ENCODE assay signal across 15 cellular contexts in genomic region chr17:76686538-76687277, GRCh38. TPM values are rescaled to one million over a fixed set of nuclear protein-coding genes. Genes with fewer than 3 reads are reported as not detected.
DNase-seq lines count a peak whose midpoint lies in the region; ATAC-seq and TF ChIP-seq lines count a peak whose summit lies in the region.
"Had no signal": no experiment of that assay in that cellular context is flagged by ENCODE, and none has a peak within 500 bp of the region (broad histone marks: within the 10 kb centered on the region; RNA-seq: fewer than 3 reads in every experiment).

No MANE protein-coding gene starts in this region.

- TF ChIP-seq CTCF in heart left ventricle (IDR thresholded peaks at IDR 0.05) (no peak), hepatocyte (IDR thresholded peaks at IDR 0.05; ENCODE audit: poor library complexity) (no peak), uterus (IDR thresholded peaks at IDR 0.05) (no peak)

- H3K27me3 ChIP-seq in heart left ventricle (no peaks in the 10 kb centered on the region), hepatocyte (no peaks in the 10 kb centered on the region), uterus (no peaks in the 10 kb centered on the region)
- H3K27me3 ChIP-seq: adrenal gland had no signal

- H3K4me3 ChIP-seq in heart left ventricle (no peak overlapping the region), hepatocyte (no peak overlapping the region), uterus (no peak overlapping the region)
- H3K4me3 ChIP-seq: adrenal gland had no signal

- no peaks in the 10 kb centered on the region for H4K20me1 ChIP-seq in hepatocyte (ENCODE audit: insufficient read depth, poor library complexity, severe bottlenecking)

- H3K9me3 ChIP-seq in heart left ventricle (no peaks in the 10 kb centered on the region), hepatocyte (ENCODE audit: low read depth) (no peaks in the 10 kb centered on the region), uterus (no peaks in the 10 kb centered on the region)
- H3K9me3 ChIP-seq: adrenal gland had no signal

- TF ChIP-seq POLR2A in heart left ventricle (IDR thresholded peaks at IDR 0.05) (no peak), uterus (IDR thresholded peaks at IDR 0.05) (no peak)

- intact Hi-C loops in heart left ventricle (cut with DNase I) = loop anchor here in 1 of 10 donors (10.0 kb wide), 2 partner anchors 48 to 132 kb away; partner anchors contain the start of genes MFSD11 and SRSF2
- intact Hi-C loops in left ventricle myocardium superior (cut with micrococcal nuclease) = no loop called here
- intact Hi-C loops in uterus (cut with DNase I; ENCODE audit: low total_unique reads) = no loop called here

- 51 to 66% (median 59%) methylated on average over 13 to 15 of the region's 15 CpGs for WGBS in heart left ventricle, 4 donors
- 50% methylated on average over 15 of the region's 15 CpGs for WGBS in hepatocyte (ENCODE audit: low lambda C conversion rate, missing lambda C conversion rate)

- peaks cover 18% of the 10 kb centered on the region for H3K79me2 ChIP-seq in hepatocyte

- H3K27ac ChIP-seq in heart left ventricle (peak overlapping the region; percentile 86 to 99 (median 93)), hepatocyte (peak overlapping the region; percentile 86), uterus (peak overlapping the region; percentile 83 to 90)

- ATAC-seq in heart left ventricle = no peak
- no peak for ATAC-seq in left ventricle myocardium superior
- ATAC-seq in GM19455 (IDR thresholded peaks at IDR 0.05; ENCODE audit: unreplicated experiment) = no peak

- H3K36me3 ChIP-seq in heart left ventricle (peaks cover 0 to 38% (median 29%) of the 10 kb centered on the region in 9 donors), hepatocyte (replicated peaks; ENCODE audit: insufficient read depth, low read depth) (no peaks in the 10 kb centered on the region), uterus (no peaks in the 10 kb centered on the region)

- H3K4me1 ChIP-seq in heart left ventricle (peaks cover 24 to 100% (median 93%) of the 10 kb centered on the region in 12 donors), hepatocyte (ENCODE audit: insufficient read depth) (peaks cover 33% of the 10 kb centered on the region), uterus (peaks cover 19 to 31% of the 10 kb centered on the region in 2 donors)

- peak in 1 of 5 donors; percentile 42 for DNase-seq in heart left ventricle
- no peak for DNase-seq in left ventricle myocardium superior
- DNase-seq in hepatocyte (ENCODE audit: low spot score) = peak; percentile 69
- DNase-seq in putamen (ENCODE audit: low spot score) = peak; percentile 81
- DNase-seq in uterus = no peak
- DNase-seq in activated gamma-delta T cell (lab: John Stamatoyannopoulos, UW) = no peak
- no peak for DNase-seq in dermis blood vessel endothelial cell
- DNase-seq: ACHN, OCI-M1, small intestine had no signal

- peak overlapping the region; percentile 58 for H3K4me2 ChIP-seq in hepatocyte

- no peaks in the 10 kb centered on the region for H3K9me2 ChIP-seq in hepatocyte (replicated peaks; ENCODE audit: insufficient read depth)

- H2AFZ ChIP-seq in hepatocyte = no peak overlapping the region

RNA-seq across cellular contexts. Expression of gene MXRA7, which starts 24.1 kb away (rescaled TPM):
- total RNA-seq in heart left ventricle (100 to 1,000 TPM; 270 to 539 (median 466) TPM), left ventricle myocardium superior (364 TPM), hepatocyte (101 and 102 TPM in 2 replicates), uterus (100 to 1,000 TPM; 174 to 250 (median 197) TPM), dermis blood vessel endothelial cell (131 and 250 TPM in 2 replicates)
- polyA plus RNA-seq in heart left ventricle (100 to 1,000 TPM; 240 to 245 TPM), hepatocyte (117 and 138 TPM in 2 replicates)

RNA-seq across cellular contexts. Expression of gene JMJD6, which starts 39.7 kb away (rescaled TPM):
- total RNA-seq in heart left ventricle (10 to 100 TPM; 32.4 to 67.0 (median 39.1) TPM), left ventricle myocardium superior (68.6 TPM), hepatocyte (19.3 and 19.5 TPM in 2 replicates), uterus (10 to 100 TPM in 3 of 4 donors, 1 to 10 TPM in 1; 5.9 to 40.8 (median 21.2) TPM), dermis blood vessel endothelial cell (20.8 and 23.1 TPM in 2 replicates)
- polyA plus RNA-seq in heart left ventricle (10 to 100 TPM; 30.1 to 75.6 TPM), hepatocyte (34.5 and 44.8 TPM in 2 replicates)

RNA-seq across cellular contexts. Expression of gene METTL23, which starts 39.9 kb away (rescaled TPM):
- total RNA-seq in heart left ventricle = 10 to 100 TPM; 22.1 to 33.7 (median 24.0) TPM
- 10 to 100 TPM; 23.8 to 26.4 TPM for polyA plus RNA-seq in heart left ventricle
- total RNA-seq in left ventricle myocardium superior = 21.0 TPM
- 36.6 and 36.8 TPM in 2 replicates for total RNA-seq in hepatocyte
- 48.0 and 56.5 TPM in 2 replicates for polyA plus RNA-seq in hepatocyte
- 10 to 100 TPM; 13.8 to 32.5 (median 21.6) TPM for total RNA-seq in uterus
- 23.1 and 31.3 TPM in 2 replicates for total RNA-seq in dermis blood vessel endothelial cell

RNA-seq across cellular contexts. Expression of gene ST6GALNAC1, which starts 43.2 kb away (rescaled TPM):
- 10 to 100 TPM in 1 of 9 donors, 1 to 10 TPM in 8; 1.7 to 10.3 (median 3.5) TPM for total RNA-seq in heart left ventricle
- polyA plus RNA-seq in heart left ventricle = 1 to 10 TPM; 3.1 to 4.2 TPM
- total RNA-seq in left ventricle myocardium superior = 3.8 TPM
- 17.7 and 29.6 TPM in 2 replicates for total RNA-seq in hepatocyte
- polyA plus RNA-seq in hepatocyte = 27.6 and 31.6 TPM in 2 replicates
- total RNA-seq in uterus = 10 to 100 TPM in 1 of 4 donors, 1 to 10 TPM in 3; 1.5 to 11.8 (median 3.2) TPM
- not detected in 2 replicates for total RNA-seq in dermis blood vessel endothelial cell
- total RNA-seq: dermis microvascular lymphatic vessel endothelial cell, MCF 10A, NCI-H460 had no signal

RNA-seq across cellular contexts. Expression of gene SRSF2, which starts 50.4 kb away (rescaled TPM):
- total RNA-seq in heart left ventricle = 100 to 1,000 TPM in 3 of 9 donors, 10 to 100 TPM in 6; 67.0 to 155 (median 79.5) TPM
- 10 to 100 TPM; 69.1 to 88.6 TPM for polyA plus RNA-seq in heart left ventricle
- total RNA-seq in left ventricle myocardium superior = 78.0 TPM
- 152 and 157 TPM in 2 replicates for total RNA-seq in hepatocyte
- 152 and 173 TPM in 2 replicates for polyA plus RNA-seq in hepatocyte
- 100 to 1,000 TPM; 127 to 753 (median 167) TPM for total RNA-seq in uterus
- 146 and 355 TPM in 2 replicates for total RNA-seq in dermis blood vessel endothelial cell

Comparison
In these comparisons a context has a peak if more than half of its experiments do, and no peak if none do; other contexts are left out.
1. DNase-seq: peak in hepatocyte (single experiment) and putamen (single experiment); none in left ventricle myocardium superior (single experiment), uterus (0 of 2), activated gamma-delta T cell (single experiment) and dermis blood vessel endothelial cell (single experiment).
2. Peak in every context shown above with its lines, with median percentiles within 50 percentile points of each other: H3K27ac ChIP-seq.